In the genomic region with DNA sequence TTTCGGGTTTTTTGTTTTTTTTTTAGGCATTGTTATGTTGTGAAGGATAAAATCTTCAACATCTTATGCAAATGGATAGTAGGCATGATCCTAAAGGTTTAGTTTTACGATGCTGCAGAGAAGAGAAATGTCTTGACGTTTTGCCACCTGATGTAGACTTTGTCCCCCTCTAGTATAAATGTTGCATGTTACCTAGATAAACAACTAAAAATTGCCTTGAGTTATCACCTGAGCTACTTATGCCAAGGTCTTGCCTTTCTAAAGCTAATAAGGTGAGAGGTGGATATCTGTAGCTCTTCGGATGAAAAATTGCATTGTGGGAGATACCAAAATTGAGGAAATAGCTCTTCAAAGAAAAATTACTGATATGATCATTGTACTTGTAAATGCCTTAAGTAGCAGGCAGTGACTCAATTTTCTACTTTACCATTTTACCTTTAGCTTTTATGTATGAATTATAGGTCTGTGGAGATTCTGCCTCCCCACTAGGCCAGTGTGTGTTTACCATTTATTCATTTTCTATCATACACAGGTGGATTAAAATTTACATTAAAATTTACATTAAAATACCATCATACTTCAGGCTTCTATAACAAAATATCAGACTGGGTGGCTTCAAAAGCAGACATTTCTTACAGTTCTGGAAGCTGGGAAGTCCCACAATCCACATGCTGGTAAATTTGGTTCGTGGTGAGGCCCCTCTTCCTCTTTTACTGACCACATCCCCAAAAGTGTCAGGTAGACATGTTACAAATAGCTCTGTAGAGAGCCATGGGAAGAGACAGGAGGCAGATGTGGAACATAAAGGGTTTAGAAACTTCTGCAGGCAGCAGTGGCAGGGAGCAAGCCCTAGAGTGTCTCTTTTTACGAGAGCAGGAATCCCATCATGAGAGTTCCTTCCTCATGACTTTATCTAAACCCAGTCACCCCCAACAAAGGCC, we compare ENCODE assay signal across 1 cellular context.
A peak's percentile ranks its signal among the peaks of the same experiment; 100 is the strongest.
TF ChIP-seq lines count a peak whose summit lies in the region.

No MANE protein-coding gene starts in this region.

TF ChIP-seq in GM12878, 131 proteins besides CTCF, POLR2A, EP300 and RAD21 (continued from another document):
- peak; percentile 71; the same call in 1 of the 2 replicates for TF ChIP-seq BMI1 (IDR thresholded peaks at IDR 0.05; ENCODE audit: borderline replicate concordance)
- peak; percentile 37; the same call in 1 of the 2 replicates for TF ChIP-seq TCF7 (IDR thresholded peaks at IDR 0.05; ENCODE audit: borderline replicate concordance)
- TF ChIP-seq PAX8 (IDR thresholded peaks at IDR 0.05): no peak
- TF ChIP-seq SMAD5 (IDR thresholded peaks at IDR 0.05; ENCODE audit: low read depth): no peak
- TF ChIP-seq FOXM1 (IDR thresholded peaks at IDR 0.05; ENCODE audit: low read depth, low read length): peak; percentile 90
- TF ChIP-seq IKZF1 (conservative IDR thresholded peaks at IDR 0.05): peak; percentile 97
TF ChIP-seq in GM12878: peak in this region for 47.
